In the genomic region with DNA sequence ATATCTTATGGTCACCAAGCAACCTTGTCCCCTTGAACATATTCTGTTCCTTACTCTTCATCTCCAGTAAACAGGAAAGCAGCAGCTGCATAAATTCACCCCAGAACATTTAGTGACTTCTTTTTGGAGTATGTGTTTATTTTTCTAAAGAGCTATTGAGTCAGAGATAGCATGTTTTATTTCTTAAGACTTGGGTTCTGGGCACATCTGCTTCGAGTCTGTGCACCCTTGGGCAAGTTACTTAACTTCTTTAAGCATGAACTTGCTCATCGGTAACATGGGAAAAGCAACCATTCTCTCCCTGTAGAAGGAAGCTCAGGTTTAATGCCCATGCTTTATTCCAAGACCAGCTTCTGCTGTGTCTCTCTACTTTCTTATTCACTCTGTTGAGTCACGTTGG, we compare ENCODE assay signal across 27 cellular contexts.
"Had no signal": no experiment of that assay in that cellular context is flagged by ENCODE, and none has a peak within 500 bp of the region (broad histone marks: within the 10 kb centered on the region; RNA-seq: fewer than 3 reads in every experiment).

No MANE protein-coding gene starts in this region.

- H3K4me3 ChIP-seq: esophagus squamous epithelium, gastroesophageal sphincter had no signal

- ATAC-seq: activated CD4-positive, alpha-beta T cell treated with anti-CD3 and anti-CD28 coated beads for 36 hours; activated CD8-positive, alpha-beta memory T cell treated with anti-CD3 and anti-CD28 coated beads, Interleukin-2, amount 10 ng/mL, durations not matched to agents 7 days and 5 days; activated CD8-positive, alpha-beta T cell treated with anti-CD3 and anti-CD28 coated beads, Interleukin-2, amount 10 ng/mL, durations not matched to agents 7 days and 5 days; activated naive CD4-positive, alpha-beta T cell treated with anti-CD3 and anti-CD28 coated beads, Interleukin-2, amount 50 U/mL, for 72 hours; effector memory CD8-positive, alpha-beta T cell; gastroesophageal sphincter had no signal

- DNase-seq: activated CD4-positive, alpha-beta memory T cell treated with anti-CD3 and anti-CD28 coated beads for 36 hours; activated CD4-positive, alpha-beta T cell treated with anti-CD3 and anti-CD28 coated beads for 36 hours; activated CD4-positive, alpha-beta T cell treated with anti-CD3 and anti-CD28 coated beads, Interleukin-2, amount 10 ng/mL, durations not matched to agents 24 days and 14 days; activated CD4-positive, CD25-positive, alpha-beta regulatory T cell; activated CD4-positive, CD25-positive, alpha-beta regulatory T cell treated with anti-CD3 and anti-CD28 coated beads, Interleukin-2, amount 50 U/mL, for 72 hours; activated CD8-positive, alpha-beta memory T cell treated with anti-CD3 and anti-CD28 coated beads, Interleukin-2, amount 10 ng/mL, durations not matched to agents 7 days and 5 days; activated CD8-positive, alpha-beta memory T cell treated with anti-CD3 and anti-CD28 coated beads, Interleukin-2, amount 50 U/mL, for 4 hours; activated CD8-positive, alpha-beta T cell treated with anti-CD3 and anti-CD28 coated beads, Interleukin-2, amount 10 ng/mL, durations not matched to agents 7 days and 5 days; activated gamma-delta T cell; activated naive CD4-positive, alpha-beta T cell; activated naive CD4-positive, alpha-beta T cell treated with anti-CD3 and anti-CD28 coated beads, Interleukin-2, amount 10 ng/mL, durations not matched to agents 7 days and 5 days; activated naive CD8-positive, alpha-beta T cell treated with anti-CD3 and anti-CD28 coated beads, Interleukin-2, amount 10 ng/mL, durations not matched to agents 7 days and 5 days; activated T-cell treated with anti-CD3 and anti-CD28 coated beads, Interleukin-2, amount 50 U/mL, for 1 hour; activated T-cell treated with anti-CD3 and anti-CD28 coated beads, Interleukin-2, amount 50 U/mL, for 48 hours; amniotic stem cell; anterior cingulate cortex; brain microvascular endothelial cell; caudate nucleus; cortex of kidney; dermis blood vessel endothelial cell; effector CD4-positive, alpha-beta T cell; effector memory CD8-positive, alpha-beta T cell; esophagus squamous epithelium; foreskin melanocyte; T-helper 2 cell had no signal
